In the genomic region with DNA sequence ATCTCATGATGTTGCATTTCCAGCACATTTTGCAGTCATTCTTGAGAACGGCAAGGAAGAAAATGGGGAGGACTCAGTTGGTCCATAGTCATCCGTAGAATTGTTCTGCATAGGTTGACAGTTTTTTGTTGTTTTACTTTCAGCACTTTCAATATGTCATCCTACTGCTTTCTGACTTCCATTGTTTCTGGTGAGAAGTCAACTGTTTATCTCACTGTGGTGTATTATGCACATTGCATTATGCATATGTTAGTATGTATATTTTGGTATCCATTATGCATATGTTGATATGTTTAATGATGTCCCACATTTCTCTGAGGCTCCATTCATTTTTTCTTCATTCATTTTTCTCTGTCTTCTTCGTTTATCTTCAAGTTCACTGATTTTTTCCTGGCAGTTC, we compare ENCODE assay signal across 3 cellular contexts.
A peak's percentile ranks its signal among the peaks of the same experiment; 100 is the strongest.
TF ChIP-seq lines count a peak whose summit lies in the region.

No MANE protein-coding gene starts in this region.

TF ChIP-seq in HepG2, 621 proteins besides CTCF, POLR2A, EP300 and RAD21:
- TF ChIP-seq ZNF317 (CRISPR knock-in tag; IDR thresholded peaks at IDR 0.05) (peak; percentile 95), FIP1L1 (IDR thresholded peaks at IDR 0.05; ENCODE audit: borderline replicate concordance, insufficient read depth, low read depth, low read length) (no peak)

TF ChIP-seq in HEK293, 187 proteins besides CTCF, POLR2A, EP300 and RAD21:
- TF ChIP-seq ZNF174 (tag by site-specific recombination; IDR thresholded peaks at IDR 0.05) (no peak), KLF1 (tag by site-specific recombination; IDR thresholded peaks at IDR 0.05) (no peak), PRDM1 (tag by site-specific recombination; IDR thresholded peaks at IDR 0.05) (no peak), TRIM28 (IDR thresholded peaks at IDR 0.05; ENCODE audit: borderline replicate concordance, low read length) (peak; percentile 77; the same call in 1 of the 2 replicates), ZBTB20 (tag by site-specific recombination; IDR thresholded peaks at IDR 0.05) (no peak), IKZF3 (tag by site-specific recombination; IDR thresholded peaks at IDR 0.05) (no peak), ZNF549 (tag by site-specific recombination; IDR thresholded peaks at IDR 0.05) (peak; percentile 49; the same call in 1 of the 2 replicates), SETDB1 (IDR thresholded peaks at IDR 0.05; ENCODE audit: insufficient read length, low read length) (peak; percentile 76), ZNF510 (tag by site-specific recombination; IDR thresholded peaks at IDR 0.05; ENCODE audit: insufficient replicate concordance) (peak; percentile 39)
- TF ChIP-seq, protein P1, sequence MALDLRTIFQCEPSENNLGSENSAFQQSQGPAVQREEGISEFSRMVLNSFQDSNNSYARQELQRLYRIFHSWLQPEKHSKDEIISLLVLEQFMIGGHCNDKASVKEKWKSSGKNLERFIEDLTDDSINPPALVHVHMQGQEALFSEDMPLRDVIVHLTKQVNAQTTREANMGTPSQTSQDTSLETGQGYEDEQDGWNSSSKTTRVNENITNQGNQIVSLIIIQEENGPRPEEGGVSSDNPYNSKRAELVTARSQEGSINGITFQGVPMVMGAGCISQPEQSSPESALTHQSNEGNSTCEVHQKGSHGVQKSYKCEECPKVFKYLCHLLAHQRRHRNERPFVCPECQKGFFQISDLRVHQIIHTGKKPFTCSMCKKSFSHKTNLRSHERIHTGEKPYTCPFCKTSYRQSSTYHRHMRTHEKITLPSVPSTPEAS (tag by site-specific recombination; IDR thresholded peaks at IDR 0.05): no peak
TF ChIP-seq in HEK293: peak in this region for 4.

TF ChIP-seq in GM12878, 131 proteins besides CTCF, POLR2A, EP300 and RAD21:
- TF ChIP-seq CBX5 (IDR thresholded peaks at IDR 0.05; ENCODE audit: low read depth) (peak; percentile 47; the same call in 1 of the 2 replicates), RELA (IDR thresholded peaks at IDR 0.05; ENCODE audit: borderline replicate concordance, partially characterized antibody) (no peak), LARP7 (IDR thresholded peaks at IDR 0.05) (no peak), MEF2A (IDR thresholded peaks at IDR 0.05; ENCODE audit: insufficient read depth, low read depth, low read length) (no peak), SP1 (IDR thresholded peaks at IDR 0.05; ENCODE audit: low read depth, low read length) (no peak), NBN (IDR thresholded peaks at IDR 0.05) (no peak), RB1 (IDR thresholded peaks at IDR 0.05; ENCODE audit: borderline replicate concordance) (no peak), CUX1 (IDR thresholded peaks at IDR 0.05; ENCODE audit: insufficient replicate concordance, low read depth, low read length) (no peak)
